17 cellular contexts compared by ENCODE assay signal in the genomic region with DNA sequence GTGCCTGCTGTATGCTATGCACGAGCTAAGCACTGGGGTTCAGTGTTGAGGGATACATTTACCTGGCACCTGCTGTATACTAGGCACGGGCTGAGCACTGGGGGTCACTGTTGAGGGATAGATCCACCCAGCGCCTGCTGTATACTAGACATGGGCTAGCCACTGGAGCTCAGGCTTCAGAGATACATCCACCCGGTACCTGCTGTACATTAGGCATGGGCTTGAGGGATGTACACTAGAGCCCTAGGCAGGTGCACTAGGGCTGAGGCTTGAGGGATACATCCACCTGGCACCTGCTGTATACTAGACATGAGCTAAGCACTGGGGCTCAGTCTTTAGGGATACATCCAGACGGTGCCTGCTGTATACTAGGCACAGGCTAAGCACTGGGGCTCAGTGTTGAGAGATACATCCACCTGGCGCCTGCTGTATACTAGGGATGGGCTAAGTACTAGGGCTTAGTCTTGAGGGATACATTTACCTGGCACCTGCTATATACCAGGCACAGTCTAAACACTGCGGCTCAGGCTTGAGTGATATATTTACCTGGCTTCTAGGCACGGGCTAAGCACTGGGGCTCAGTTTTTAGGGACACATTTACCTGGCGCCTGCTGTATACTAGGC.
DNase-seq lines count a peak whose midpoint lies in the region; ATAC-seq, FAIRE-seq and TF ChIP-seq lines count a peak whose summit lies in the region.
"Had no signal": no experiment of that assay in that cellular context is flagged by ENCODE, and none has a peak within 500 bp of the region (broad histone marks: within the 10 kb centered on the region; RNA-seq: fewer than 3 reads in every experiment).

No MANE protein-coding gene starts in this region.

- no peaks in the 10 kb centered on the region for H3K4me1 Mint-ChIP-seq in naive thymus-derived CD4-positive, alpha-beta T cell
- H3K4me1 Mint-ChIP-seq in natural killer cell treated with Interleukin-12 subunit alpha and Interleukin-12 subunit beta and Interleukin-15 and Interleukin-18, amount 100 ng/mL, for 72 hours (ENCODE audit: low read depth in 2 of 2): no peaks in the 10 kb centered on the region
- H3K4me1 Mint-ChIP-seq: CD4-positive, alpha-beta memory T cell had no signal

- intact Hi-C loops in Panc1 (cut with micrococcal nuclease; ENCODE audit: unreplicated experiment) (no loop called here), kidney (cut with DNase I) (no loop called here), vagina (cut with DNase I) (no loop called here)
- intact Hi-C loops in naive thymus-derived CD4-positive, alpha-beta T cell (cut with micrococcal nuclease): no loop called here

- H3K9me3 ChIP-seq in Panc1 (ENCODE audit: control insufficient read depth, insufficient read depth, low read depth, low read length) (no peaks in the 10 kb centered on the region), kidney (ENCODE audit: control insufficient read depth in 1 of 2, low read length in 2 of 2) (no peaks in the 10 kb centered on the region), vagina (no peaks in the 10 kb centered on the region)
- H3K9me3 ChIP-seq in naive thymus-derived CD4-positive, alpha-beta T cell (ENCODE audit: control insufficient read depth in 2 of 3, low read length in 3 of 3): no peaks in the 10 kb centered on the region
- H3K9me3 ChIP-seq: Caco-2 had no signal

- TF ChIP-seq CTCF in Panc1 (IDR thresholded peaks at IDR 0.05) (no peak), kidney (IDR thresholded peaks at IDR 0.05; ENCODE audit: borderline replicate concordance, extremely low read depth, insufficient read depth) (no peak), vagina (IDR thresholded peaks at IDR 0.05) (no peak)

- H3K36me3 ChIP-seq in Panc1 (ENCODE audit: control insufficient read depth, insufficient read depth, low read length) (no peaks in the 10 kb centered on the region), kidney (ENCODE audit: control insufficient read depth in 1 of 2, insufficient read depth in 2 of 2, low read length in 2 of 2) (no peaks in the 10 kb centered on the region), vagina (no peaks in the 10 kb centered on the region)
- no peaks in the 10 kb centered on the region for H3K36me3 ChIP-seq in naive thymus-derived CD4-positive, alpha-beta T cell (ENCODE audit: control insufficient read depth in 2 of 3, insufficient read depth in 3 of 3, low read length in 3 of 3)

- H3K9me3 Mint-ChIP-seq in naive thymus-derived CD4-positive, alpha-beta T cell: no peaks in the 10 kb centered on the region
- H3K9me3 Mint-ChIP-seq in natural killer cell treated with Interleukin-12 subunit alpha and Interleukin-12 subunit beta and Interleukin-15 and Interleukin-18, amount 100 ng/mL, for 72 hours: no peaks in the 10 kb centered on the region
- H3K9me3 Mint-ChIP-seq: H9 had no signal

- H3K27ac ChIP-seq in Panc1 (ENCODE audit: low read length) (no peak overlapping the region), kidney (ENCODE audit: low read depth in 2 of 2, low read length in 2 of 2) (no peak overlapping the region), vagina (no peak overlapping the region)
- no peak overlapping the region for H3K27ac ChIP-seq in naive thymus-derived CD4-positive, alpha-beta T cell (ENCODE audit: low read depth, low read length)
- H3K27ac ChIP-seq: GM23248 had no signal

- no peak overlapping the region for H3K4me3 Mint-ChIP-seq in naive thymus-derived CD4-positive, alpha-beta T cell
- H3K4me3 Mint-ChIP-seq in natural killer cell treated with Interleukin-12 subunit alpha and Interleukin-12 subunit beta and Interleukin-15 and Interleukin-18, amount 100 ng/mL, for 72 hours: no peak overlapping the region
- H3K4me3 Mint-ChIP-seq: CD4-positive, alpha-beta memory T cell; H9 had no signal

- H3K27ac Mint-ChIP-seq in naive thymus-derived CD4-positive, alpha-beta T cell: no peak overlapping the region
- H3K27ac Mint-ChIP-seq in natural killer cell treated with Interleukin-12 subunit alpha and Interleukin-12 subunit beta and Interleukin-15 and Interleukin-18, amount 100 ng/mL, for 72 hours: no peak overlapping the region
- H3K27ac Mint-ChIP-seq: CD4-positive, alpha-beta memory T cell had no signal

- FAIRE-seq in kidney (lab: Jason Lieb, UNC): no peak
- FAIRE-seq: G401.6, GM12892 had no signal

- POLR2A ChIA-PET in Panc1 (lab: Charles Lee): no interaction called here
- POLR2A ChIA-PET in naive thymus-derived CD4-positive, alpha-beta T cell (lab: Charles Lee): no interaction called here

- H3K9ac ChIP-seq in kidney (ENCODE audit: low read length in 2 of 2): no peak overlapping the region
- H3K9ac ChIP-seq: GM23248 had no signal

- H3K4me3 ChIP-seq in Panc1 (ENCODE audit: low read depth in 2 of 2, low read length in 2 of 2) (no peak overlapping the region), kidney (ENCODE audit: low read length in 2 of 2) (no peak overlapping the region), vagina (no peak overlapping the region)
- H3K4me3 ChIP-seq in naive thymus-derived CD4-positive, alpha-beta T cell (ENCODE audit: low read length): no peak overlapping the region
- H3K4me3 ChIP-seq: GM23248 had no signal

- H3K27me3 ChIP-seq in Panc1 (ENCODE audit: control insufficient read depth, insufficient read depth, low read length) (no peaks in the 10 kb centered on the region; the same call in 1 of the 2 replicates), vagina (no peaks in the 10 kb centered on the region)
- no peaks in the 10 kb centered on the region for H3K27me3 ChIP-seq in naive thymus-derived CD4-positive, alpha-beta T cell (ENCODE audit: control insufficient read depth in 2 of 2, insufficient read depth in 2 of 2, low read length in 2 of 2)

- no peaks in the 10 kb centered on the region for H3K36me3 Mint-ChIP-seq in naive thymus-derived CD4-positive, alpha-beta T cell
- H3K36me3 Mint-ChIP-seq in natural killer cell treated with Interleukin-12 subunit alpha and Interleukin-12 subunit beta and Interleukin-15 and Interleukin-18, amount 100 ng/mL, for 72 hours: no peaks in the 10 kb centered on the region
- H3K36me3 Mint-ChIP-seq: CD4-positive, alpha-beta memory T cell had no signal

- in situ Hi-C loops in Panc1 (cut with HindIII; ENCODE audit: low pct_unique_long_range_greater_than_20kb, low sequenced_read_pairs): no loop called here

- no peak for TF ChIP-seq POLR2A in vagina (IDR thresholded peaks at IDR 0.05)

- no peaks in the 10 kb centered on the region for H3K4me1 ChIP-seq in Panc1 (ENCODE audit: control insufficient read depth, insufficient read depth, low read length)
- no peaks in the 10 kb centered on the region for H3K4me1 ChIP-seq in kidney (ENCODE audit: control insufficient read depth in 1 of 2, insufficient read depth in 1 of 2, low read depth in 1 of 2, low read length in 2 of 2)
- H3K4me1 ChIP-seq in naive thymus-derived CD4-positive, alpha-beta T cell (ENCODE audit: control insufficient read depth in 2 of 2, insufficient read depth in 2 of 2, low read length in 2 of 2): no peaks in the 10 kb centered on the region
- no peaks in the 10 kb centered on the region for H3K4me1 ChIP-seq in vagina
- H3K4me1 ChIP-seq: Caco-2 had no signal

- 0 out of 2 replicates have a peak, but pooled peaks have one; percentile 9 for ATAC-seq in Panc1
- peak; percentile 15 for ATAC-seq in naive thymus-derived CD4-positive, alpha-beta T cell
- ATAC-seq in natural killer cell treated with Interleukin-12 subunit alpha and Interleukin-12 subunit beta and Interleukin-15 and Interleukin-18, amount 100 ng/mL, for 72 hours: no peak

- DNase-seq in COLO668 (lab: John Stamatoyannopoulos, UW; ENCODE audit: unreplicated experiment) (peak; percentile 8), Panc1 (ENCODE audit: low read depth, low spot score) (no peak), kidney (peak; percentile 26), vagina (ENCODE audit: extremely low spot score in 2 of 2) (no peak), SHP77 (lab: John Stamatoyannopoulos, UW) (no peak)
- no peak for DNase-seq in naive thymus-derived CD4-positive, alpha-beta T cell
- DNase-seq in natural killer cell treated with Interleukin-12 subunit alpha and Interleukin-12 subunit beta and Interleukin-15 and Interleukin-18, amount 100 ng/mL, for 72 hours (ENCODE audit: low spot score): no peak
- no peak for DNase-seq in central memory CD4-positive, alpha-beta T cell
- DNase-seq: C1 segment of cervical spinal cord; Caco-2; CD4-positive, alpha-beta memory T cell; DMS153; DND-41; GM23248 had no signal

- H3K27me3 Mint-ChIP-seq in naive thymus-derived CD4-positive, alpha-beta T cell: peaks cover 0 to 46% (median 19%) of the 10 kb centered on the region in 5 donors
- peaks cover 7 to 19% of the 10 kb centered on the region in 2 donors for H3K27me3 Mint-ChIP-seq in natural killer cell treated with Interleukin-12 subunit alpha and Interleukin-12 subunit beta and Interleukin-15 and Interleukin-18, amount 100 ng/mL, for 72 hours

- CTCF ChIA-PET in Panc1 (lab: Charles Lee): interaction anchor here (0.9 kb wide), 1 partner anchor 66 kb away, joined by 3 read pairs; no protein-coding TSS in a partner anchor
- CTCF ChIA-PET in naive thymus-derived CD4-positive, alpha-beta T cell (lab: Charles Lee): no interaction called here

- no TSS peak for BruUV-seq in Panc1 (replicated peaks; lab: Mats Ljungman, UMichigan)

Comparison
In these comparisons a context has a peak if more than half of its experiments do, and no peak if none do; other contexts are left out.
1. DNase-seq: peak in COLO668 (single experiment) and kidney (single experiment); none in Panc1 (single experiment), naive thymus-derived CD4-positive, alpha-beta T cell (0 of 9), natural killer cell treated with Interleukin-12 subunit alpha and Interleukin-12 subunit beta and Interleukin-15 and Interleukin-18, amount 100 ng/mL, for 72 hours (single experiment), central memory CD4-positive, alpha-beta T cell (single experiment), vagina (0 of 2) and SHP77 (0 of 2).
2. ATAC-seq: peak in Panc1 (single experiment) and naive thymus-derived CD4-positive, alpha-beta T cell (single experiment); none in natural killer cell treated with Interleukin-12 subunit alpha and Interleukin-12 subunit beta and Interleukin-15 and Interleukin-18, amount 100 ng/mL, for 72 hours (0 of 2).